Comparison of ENCODE assay signal across 1 cellular context in genomic region chr12:106861984-106862894, GRCh38.
TF ChIP-seq lines count a peak whose summit lies in the region.

No MANE protein-coding gene starts in this region.

TF ChIP-seq in HEK293, 187 proteins besides CTCF, POLR2A, EP300 and RAD21 (continued from another document):
- TF ChIP-seq, protein P1, sequence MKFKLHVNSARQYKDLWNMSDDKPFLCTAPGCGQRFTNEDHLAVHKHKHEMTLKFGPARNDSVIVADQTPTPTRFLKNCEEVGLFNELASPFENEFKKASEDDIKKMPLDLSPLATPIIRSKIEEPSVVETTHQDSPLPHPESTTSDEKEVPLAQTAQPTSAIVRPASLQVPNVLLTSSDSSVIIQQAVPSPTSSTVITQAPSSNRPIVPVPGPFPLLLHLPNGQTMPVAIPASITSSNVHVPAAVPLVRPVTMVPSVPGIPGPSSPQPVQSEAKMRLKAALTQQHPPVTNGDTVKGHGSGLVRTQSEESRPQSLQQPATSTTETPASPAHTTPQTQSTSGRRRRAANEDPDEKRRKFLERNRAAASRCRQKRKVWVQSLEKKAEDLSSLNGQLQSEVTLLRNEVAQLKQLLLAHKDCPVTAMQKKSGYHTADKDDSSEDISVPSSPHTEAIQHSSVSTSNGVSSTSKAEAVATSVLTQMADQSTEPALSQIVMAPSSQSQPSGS (tag by site-specific recombination; IDR thresholded peaks at IDR 0.05; ENCODE audit: low read depth), result no peak
